In the genomic region with DNA sequence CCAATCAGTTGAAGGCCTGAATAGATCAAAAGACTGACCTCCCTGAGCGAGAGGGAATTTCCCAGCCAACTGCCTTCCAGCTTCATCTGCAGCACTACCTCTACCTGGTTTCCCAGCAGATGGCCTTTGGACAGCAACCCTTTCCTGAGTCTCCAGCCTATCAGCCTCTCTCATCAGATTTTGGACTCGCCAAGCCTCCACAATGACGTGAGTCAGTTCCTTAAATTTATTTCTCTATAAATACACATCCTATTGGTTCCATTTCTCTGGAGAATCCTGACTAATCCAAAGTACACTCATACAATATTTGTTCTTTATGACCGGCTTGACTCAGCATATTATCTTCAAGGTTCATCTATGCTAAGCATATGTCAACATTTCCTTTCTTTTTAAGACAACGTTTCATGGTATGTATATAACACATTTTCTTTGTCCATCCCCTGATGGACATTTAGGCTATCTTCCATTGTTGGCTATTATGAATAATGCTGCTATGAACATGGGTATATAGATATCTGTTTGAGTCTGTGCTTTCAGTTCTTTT, we compare ENCODE assay signal across 18 cellular contexts.
DNase-seq lines count a peak whose midpoint lies in the region; ATAC-seq, FAIRE-seq and TF ChIP-seq lines count a peak whose summit lies in the region.
"Had no signal": no experiment of that assay in that cellular context is flagged by ENCODE, and none has a peak within 500 bp of the region (broad histone marks: within the 10 kb centered on the region; RNA-seq: fewer than 3 reads in every experiment).

No MANE protein-coding gene starts in this region.

- peaks cover 5 to 17% of the 10 kb centered on the region in 2 donors for H3K9me3 Mint-ChIP-seq in stimulated activated naive CD8-positive, alpha-beta T cell treated with anti-CD3 and anti-CD28 coated beads, Interleukin-15, amount 100 ng/mL, for 72 hours

- H3K4me1 ChIP-seq in K562 (replicated peaks in 1 of 2; ENCODE audit: control insufficient read depth in 2 of 2, insufficient read depth in 2 of 2, low read length in 2 of 2): no peaks in the 10 kb centered on the region
- H3K4me1 ChIP-seq: A549, BE2C had no signal

- H2AFZ ChIP-seq in K562 (ENCODE audit: low read depth, low read length): no peak overlapping the region

- no peaks in the 10 kb centered on the region for H4K20me1 ChIP-seq in K562 (replicated peaks; ENCODE audit: control insufficient read depth, insufficient read depth, low read length)

- H3K9ac ChIP-seq in K562 (ENCODE audit: insufficient read depth in 1 of 2, low read depth in 2 of 2, low read length in 2 of 2): no peak overlapping the region

- FAIRE-seq in K562 (lab: Jason Lieb, UNC): no peak
- FAIRE-seq: GM12878, GM18507 had no signal

- no peaks in the 10 kb centered on the region for H3K27me3 ChIP-seq in K562 (ENCODE audit: control insufficient read depth in 2 of 2, insufficient read depth in 2 of 2, low read length in 2 of 2)
- H3K27me3 ChIP-seq: BE2C had no signal

- CTCF ChIA-PET in K562 (lab: Yijun Ruan, JAX; ENCODE audit: low intra/inter-chr PET ratio): interaction anchor here (0.7 kb wide), 1 partner anchor 1413 kb away, joined by 3 read pairs; no protein-coding TSS in a partner anchor

- peak; percentile 51 for DNase-seq in DMS53 (lab: John Stamatoyannopoulos, UW)
- DNase-seq in LNCaP clone FGC (ENCODE audit: low read depth): peak; percentile 50
- DNase-seq in K562 (ENCODE audit: extremely low read depth in 1 of 4, low spot score in 3 of 4): no peak
- DNase-seq in left cardiac atrium: no peak
- DNase-seq in stimulated activated naive CD8-positive, alpha-beta T cell treated with anti-CD3 and anti-CD28 coated beads, Interleukin-15, amount 100 ng/mL, for 72 hours: no peak
- DNase-seq in NCI-H1105 (lab: John Stamatoyannopoulos, UW): no peak
- DNase-seq: BE2C; CD8-positive, alpha-beta T cell; COR-L47; HCEC 1CT; HFFc6; IMR-90 had no signal

- no peaks in the 10 kb centered on the region for H3K79me2 ChIP-seq in K562 (ENCODE audit: control insufficient read depth, insufficient read depth, low read length)

- POLR2A ChIA-PET in K562 (lab: Yijun Ruan, JAX): no interaction called here

- no peaks in the 10 kb centered on the region for H3K36me3 ChIP-seq in K562 (ENCODE audit: control insufficient read depth, insufficient read depth, low read length)
- H3K36me3 ChIP-seq: BE2C had no signal

- in situ Hi-C loops in K562 (cut with MboI): no loop called here

- no peaks in the 10 kb centered on the region for H3K4me1 Mint-ChIP-seq in stimulated activated naive CD8-positive, alpha-beta T cell treated with anti-CD3 and anti-CD28 coated beads, Interleukin-15, amount 100 ng/mL, for 72 hours
- H3K4me1 Mint-ChIP-seq: CD14-positive monocyte had no signal

- TF ChIP-seq CTCF in 22Rv1 (IDR thresholded peaks at IDR 0.05) (no peak), LNCaP clone FGC (IDR thresholded peaks at IDR 0.05; ENCODE audit: control insufficient read depth, extremely low read depth, insufficient read depth) (no peak), K562 (IDR thresholded peaks at IDR 0.05 in 2 of 3, conservative IDR thresholded peaks at IDR 0.05 in 1 of 3; ENCODE audit: insufficient read depth in 2 of 3, low read depth in 1 of 3, low read length in 3 of 3) (no peak)

- H3K27ac Mint-ChIP-seq in stimulated activated naive CD8-positive, alpha-beta T cell treated with anti-CD3 and anti-CD28 coated beads, Interleukin-15, amount 100 ng/mL, for 72 hours: no peak overlapping the region
- H3K27ac Mint-ChIP-seq: CD14-positive monocyte; CD8-positive, alpha-beta T cell; HFFc6 had no signal

- BruUV-seq in K562 (replicated peaks; lab: Mats Ljungman, UMichigan): no TSS peak

- H3K27me3 Mint-ChIP-seq in stimulated activated naive CD8-positive, alpha-beta T cell treated with anti-CD3 and anti-CD28 coated beads, Interleukin-15, amount 100 ng/mL, for 72 hours: peaks cover 7% of the 10 kb centered on the region

- H3K27ac ChIP-seq in 22Rv1 (peak overlapping the region; percentile 35), K562 (ENCODE audit: extremely low read depth, low read depth, low read length) (no peak overlapping the region)
- H3K27ac ChIP-seq: A549 had no signal

- TF ChIP-seq EP300 in K562 (IDR thresholded peaks at IDR 0.05; ENCODE audit: low read length): no peak

- H3K4me2 ChIP-seq in K562 (ENCODE audit: insufficient read depth, low read length): no peak overlapping the region
- H3K4me2 ChIP-seq: A549 had no signal

- no peak for ATAC-seq in K562
- ATAC-seq in left cardiac atrium: no peak
- ATAC-seq in stimulated activated naive CD8-positive, alpha-beta T cell treated with anti-CD3 and anti-CD28 coated beads, Interleukin-15, amount 100 ng/mL, for 72 hours: no peak
- no peak for ATAC-seq in HG03095 (IDR thresholded peaks at IDR 0.05; ENCODE audit: unreplicated experiment)
- ATAC-seq: A549; CD8-positive, alpha-beta T cell; GM12878 had no signal

- H3K4me3 Mint-ChIP-seq in stimulated activated naive CD8-positive, alpha-beta T cell treated with anti-CD3 and anti-CD28 coated beads, Interleukin-15, amount 100 ng/mL, for 72 hours: no peak overlapping the region
- H3K4me3 Mint-ChIP-seq: CD14-positive monocyte; CD8-positive, alpha-beta T cell; HFFc6 had no signal

- WGBS in K562 (ENCODE audit: insufficient coverage, low coverage, missing lambda C conversion rate): 0% methylated on average over 5 of the region's 5 CpGs

- H3K9me1 ChIP-seq in K562 (ENCODE audit: control insufficient read depth, insufficient read depth, low read length): no peaks in the 10 kb centered on the region

- no peaks in the 10 kb centered on the region for H3K9me3 ChIP-seq in K562 (replicated peaks; ENCODE audit: control insufficient read depth, insufficient read depth, low read depth, low read length)
- H3K9me3 ChIP-seq: A549, BE2C had no signal

- intact Hi-C loops in K562 (cut with micrococcal nuclease): no loop called here
- intact Hi-C loops in left cardiac atrium (cut with DNase I): no loop called here

- no peak for TF ChIP-seq POLR2A in K562 (conservative IDR thresholded peaks at IDR 0.05)

- no peak overlapping the region for H3K4me3 ChIP-seq in LNCaP clone FGC (ENCODE audit: low read depth, low read length)
- H3K4me3 ChIP-seq in K562: no peak overlapping the region
- H3K4me3 ChIP-seq: A549, GM12878 had no signal

- TF ChIP-seq RAD21 in K562 (CRISPR knock-in tag; conservative IDR thresholded peaks at IDR 0.05 in 1 of 2, IDR thresholded peaks at IDR 0.05 in 1 of 2): no peak

TF ChIP-seq in K562, 482 proteins besides CTCF, POLR2A, EP300 and RAD21:
- TF ChIP-seq, protein P1, sequence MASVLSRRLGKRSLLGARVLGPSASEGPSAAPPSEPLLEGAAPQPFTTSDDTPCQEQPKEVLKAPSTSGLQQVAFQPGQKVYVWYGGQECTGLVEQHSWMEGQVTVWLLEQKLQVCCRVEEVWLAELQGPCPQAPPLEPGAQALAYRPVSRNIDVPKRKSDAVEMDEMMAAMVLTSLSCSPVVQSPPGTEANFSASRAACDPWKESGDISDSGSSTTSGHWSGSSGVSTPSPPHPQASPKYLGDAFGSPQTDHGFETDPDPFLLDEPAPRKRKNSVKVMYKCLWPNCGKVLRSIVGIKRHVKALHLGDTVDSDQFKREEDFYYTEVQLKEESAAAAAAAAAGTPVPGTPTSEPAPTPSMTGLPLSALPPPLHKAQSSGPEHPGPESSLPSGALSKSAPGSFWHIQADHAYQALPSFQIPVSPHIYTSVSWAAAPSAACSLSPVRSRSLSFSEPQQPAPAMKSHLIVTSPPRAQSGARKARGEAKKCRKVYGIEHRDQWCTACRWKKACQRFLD (CRISPR knock-in tag; IDR thresholded peaks at IDR 0.05): no peak
- 0 out of 2 replicates have a peak, but pooled peaks have one; percentile 18 for TF ChIP-seq ZNF316 (IDR thresholded peaks at IDR 0.05)
- no peak for TF ChIP-seq HDGF (IDR thresholded peaks at IDR 0.05)
- no peak for TF ChIP-seq ZNF174 (CRISPR knock-in tag; IDR thresholded peaks at IDR 0.05)

Comparison
In these comparisons a context has a peak if more than half of its experiments do, and no peak if none do; other contexts are left out.
1. DNase-seq: peak in DMS53 (single experiment) and LNCaP clone FGC (single experiment); none in K562 (0 of 4), left cardiac atrium (single experiment), stimulated activated naive CD8-positive, alpha-beta T cell treated with anti-CD3 and anti-CD28 coated beads, Interleukin-15, amount 100 ng/mL, for 72 hours (0 of 2) and NCI-H1105 (single experiment).